In genomic region chr18:23452728-23453656, GRCh38 we compare ENCODE assay signal across 8 cellular contexts. TPM values are rescaled to one million over a fixed set of nuclear protein-coding genes. Genes with fewer than 3 reads are reported as not detected.
DNase-seq lines count a peak whose midpoint lies in the region; ATAC-seq and TF ChIP-seq lines count a peak whose summit lies in the region.

Gene RIOK3, plus strand, starts transcription at chr18:23453287. Its CDS starts 153 bp downstream, at chr18:23453440.

- H3K4me1 ChIP-seq in H9 (ENCODE audit: insufficient read depth, low read length) = no peaks in the 10 kb centered on the region

- ATAC-seq in stimulated activated naive CD8-positive, alpha-beta T cell treated with anti-CD3 and anti-CD28 coated beads, Interleukin-15, amount 100 ng/mL, for 72 hours = peak; percentile 99

- no peak within 1 kb of the TSS for H2BK15ac ChIP-seq in H9 (ENCODE audit: low read depth, low read length)

- H3K36me3 Mint-ChIP-seq in H9 (ENCODE audit: insufficient read depth in 1 of 3, low read depth in 3 of 3) = 0 out of 7 replicates have a peak, but pooled peaks cover 0 to 2% (median 0%) of the 10 kb centered on the region in 3 experiments
- H3K36me3 Mint-ChIP-seq in nephron progenitor cell (ENCODE audit: low read depth) = peaks cover 25% of the 10 kb centered on the region

- no peak within 1 kb of the TSS for H2BK20ac ChIP-seq in H9 (ENCODE audit: low read depth, low read length, poor library complexity, severe bottlenecking)

- H2BK12ac ChIP-seq in H9 (ENCODE audit: insufficient read length, low read depth, low read length) = no peak within 1 kb of the TSS

- no peak within 1 kb of the TSS for H3K23ac ChIP-seq in H9 (ENCODE audit: insufficient read length, low read depth, low read length)

- DNase-seq in ELR (ENCODE audit: low read depth) (peak; percentile 98), H9 (peak; percentile 98), MG63 (peak; percentile 95), SHP77 treated with DMSO at 0.1 percent for 48 hours (lab: John Stamatoyannopoulos, UW) (peak; percentile 94), fibroblast of the aortic adventitia (ENCODE audit: low read depth) (peak; percentile 89), nephron progenitor cell (peak; percentile 97)
- DNase-seq in activated effector memory CD4-positive, alpha-beta T cell treated with anti-CD3 and anti-CD28 coated beads, Interleukin-2, amount 50 U/mL, for 16 hours = peak; percentile 97
- DNase-seq in stimulated activated naive CD8-positive, alpha-beta T cell treated with anti-CD3 and anti-CD28 coated beads, Interleukin-15, amount 100 ng/mL, for 72 hours = peak; percentile 91 to 96

- H4K20me1 ChIP-seq in H9 (ENCODE audit: control insufficient read depth, insufficient read depth, insufficient read length) = no peaks in the 10 kb centered on the region

- H3K9ac ChIP-seq in H9 (ENCODE audit: extremely low read depth, insufficient read length, low read length) = peak within 1 kb of the TSS; percentile 45

- H3K4me1 Mint-ChIP-seq in H9 (peaks cover 15 to 16% of the 10 kb centered on the region in 2 experiments), nephron progenitor cell (peaks cover 40% of the 10 kb centered on the region)
- peaks cover 50% of the 10 kb centered on the region for H3K4me1 Mint-ChIP-seq in stimulated activated naive CD8-positive, alpha-beta T cell treated with anti-CD3 and anti-CD28 coated beads, Interleukin-15, amount 100 ng/mL, for 72 hours

- H2AFZ ChIP-seq in H9 (ENCODE audit: low read length) = peak within 1 kb of the TSS; percentile 65

- no peak within 1 kb of the TSS for H3K18ac ChIP-seq in H9 (ENCODE audit: insufficient read length, low read depth, low read length)

- H3K14ac ChIP-seq in H9 (ENCODE audit: insufficient read depth, low read length) = peak within 1 kb of the TSS; percentile 2; the same call in 1 of the 2 replicates

- H3K9me3 ChIP-seq in H9 (ENCODE audit: control insufficient read depth, low read depth, low read length) = no peaks in the 10 kb centered on the region
- no peaks in the 10 kb centered on the region for H3K9me3 ChIP-seq in MG63

- H3K27me3 ChIP-seq in H9 (ENCODE audit: insufficient read depth, low read length) (no peaks in the 10 kb centered on the region), MG63 (no peaks in the 10 kb centered on the region)

- peak within 1 kb of the TSS; percentile 100 for H3K4me3 Mint-ChIP-seq in H9
- H3K4me3 Mint-ChIP-seq in nephron progenitor cell = peak within 1 kb of the TSS; percentile 100
- peak within 1 kb of the TSS; percentile 96 to 99 for H3K4me3 Mint-ChIP-seq in stimulated activated naive CD8-positive, alpha-beta T cell treated with anti-CD3 and anti-CD28 coated beads, Interleukin-15, amount 100 ng/mL, for 72 hours

- H3K27ac Mint-ChIP-seq in H9 (peak within 1 kb of the TSS; percentile 11 to 81 (median 76); a peak in 5 of 7 replicates), nephron progenitor cell (peak within 1 kb of the TSS; percentile 92)
- peak within 1 kb of the TSS; percentile 95 to 98 for H3K27ac Mint-ChIP-seq in stimulated activated naive CD8-positive, alpha-beta T cell treated with anti-CD3 and anti-CD28 coated beads, Interleukin-15, amount 100 ng/mL, for 72 hours

- no peak within 1 kb of the TSS for H4K91ac ChIP-seq in H9 (ENCODE audit: insufficient read length, low read depth, low read length)

- H3K4me2 ChIP-seq in H9 (ENCODE audit: insufficient read depth, insufficient read length, low read length) = peak within 1 kb of the TSS; percentile 95

- WGBS in H9 (ENCODE audit: extremely low coverage, insufficient read length, low lambda C conversion rate) = no CpG with 5 or more reads among the region's 59 CpGs

- no peak within 1 kb of the TSS for H3T11ph ChIP-seq in H9 (ENCODE audit: low read length)

- no peaks in the 10 kb centered on the region for H3K9me3 Mint-ChIP-seq in H9
- H3K9me3 Mint-ChIP-seq in nephron progenitor cell = no peaks in the 10 kb centered on the region
- H3K9me3 Mint-ChIP-seq in stimulated activated naive CD8-positive, alpha-beta T cell treated with anti-CD3 and anti-CD28 coated beads, Interleukin-15, amount 100 ng/mL, for 72 hours = no peaks in the 10 kb centered on the region

- TF ChIP-seq CTCF in H9 (conservative IDR thresholded peaks at IDR 0.05) = no peak
- TF ChIP-seq CTCF in fibroblast of the aortic adventitia (IDR thresholded peaks at IDR 0.05; ENCODE audit: insufficient read depth, low read length) = no peak
- no peak for TF ChIP-seq CTCF in nephron progenitor cell (IDR thresholded peaks at IDR 0.05)

- no peaks in the 10 kb centered on the region for H3K79me1 ChIP-seq in H9 (ENCODE audit: insufficient read depth, low read depth, low read length, poor library complexity, severe bottlenecking)

- H2BK5ac ChIP-seq in H9 (ENCODE audit: insufficient read length, low read length) = no peak within 1 kb of the TSS

- H2AK5ac ChIP-seq in H9 (ENCODE audit: insufficient read length, low read length) = no peak within 1 kb of the TSS

- H3K4me3 ChIP-seq in MG63 = peak within 1 kb of the TSS; percentile 89
- peak within 1 kb of the TSS; percentile 99 for H3K4me3 ChIP-seq in fibroblast of the aortic adventitia (ENCODE audit: low read depth, low read length)

- no peak within 1 kb of the TSS for H2BK120ac ChIP-seq in H9 (ENCODE audit: low read depth, low read length, poor library complexity, severe bottlenecking)

- peaks cover 5% of the 10 kb centered on the region for H3K36me3 ChIP-seq in MG63

- no peak within 1 kb of the TSS for H3K4ac ChIP-seq in H9 (ENCODE audit: low read depth, low read length)

- H4K8ac ChIP-seq in H9 (replicated peaks; ENCODE audit: insufficient read length, low read depth, low read length) = no peak within 1 kb of the TSS

- H3K27ac ChIP-seq in H9 (ENCODE audit: insufficient read length, low read depth, low read length) = no peak within 1 kb of the TSS

- peaks cover 5% of the 10 kb centered on the region; the same call in 1 of the 2 replicates for H3K79me2 ChIP-seq in H9 (ENCODE audit: insufficient read depth, low read length)

- H3K56ac ChIP-seq in H9 (ENCODE audit: insufficient read length, low read depth, low read length) = no peak within 1 kb of the TSS

- H4K5ac ChIP-seq in H9 (ENCODE audit: insufficient read length, low read depth, low read length) = no peak within 1 kb of the TSS

- H3K27me3 Mint-ChIP-seq in H9 (ENCODE audit: low read depth) (no peaks in the 10 kb centered on the region), nephron progenitor cell (ENCODE audit: low read depth, poor library complexity) (peaks cover 11% of the 10 kb centered on the region)
- H3K27me3 Mint-ChIP-seq in stimulated activated naive CD8-positive, alpha-beta T cell treated with anti-CD3 and anti-CD28 coated beads, Interleukin-15, amount 100 ng/mL, for 72 hours = no peaks in the 10 kb centered on the region

- H3K23me2 ChIP-seq in H9 (ENCODE audit: insufficient read length, low read depth, low read length, poor library complexity, severe bottlenecking) = peaks cover 3% of the 10 kb centered on the region

RNA-seq across cellular contexts. Expression of gene RIOK3, which starts in this region (rescaled TPM):
- total RNA-seq in H9 (2021) = 30.8 and 34.6 TPM in 2 replicates
- 35.9 and 41.3 TPM in 2 replicates for total RNA-seq in MG63 (2014; rRNA removed; shearing (Covaris generic); ENCODE audit: low replicate concordance)
- total RNA-seq in fibroblast of the aortic adventitia (ENCODE audit: low replicate concordance) = 58.1 and 89.3 TPM in 2 replicates
